Comparison of ENCODE assay signal across 20 cellular contexts in genomic region chr1:30123896-30124295, GRCh38.
"Had no signal": no experiment of that assay in that cellular context is flagged by ENCODE, and none has a peak within 500 bp of the region (broad histone marks: within the 10 kb centered on the region; RNA-seq: fewer than 3 reads in every experiment).

No MANE protein-coding gene starts in this region.

- FAIRE-seq: RCC 7860 had no signal

- DNase-seq: activated CD4-positive, alpha-beta T cell treated with anti-CD3 and anti-CD28 coated beads for 4 hours; activated CD8-positive, alpha-beta memory T cell treated with anti-CD3 and anti-CD28 coated beads, Interleukin-2, amount 50 U/mL, for 4 hours; activated CD8-positive, alpha-beta T cell treated with anti-CD3 and anti-CD28 coated beads for 36 hours; activated gamma-delta T cell treated with Interleukin-2 at 50 U/mL for 16 hours; activated naive CD8-positive, alpha-beta T cell treated with anti-CD3 and anti-CD28 coated beads for 36 hours; activated T-cell treated with anti-CD3 and anti-CD28 coated beads, Interleukin-2, amount 50 U/mL, for 72 hours; brain microvascular endothelial cell; KG1; NCI-H1048; NCI-H146; NCI-H187 treated with DMSO at 0.1 percent for 48 hours; NCI-H2081 treated with DMSO at 0.1 percent for 48 hours; NCI-H446; NCI-H524; PC-3; SIG-M5; T-helper 2 cell; T1000 had no signal

- H3K36me3 ChIP-seq: brain microvascular endothelial cell had no signal

- H3K27me3 ChIP-seq: brain microvascular endothelial cell had no signal

- H3K27ac ChIP-seq: brain microvascular endothelial cell, VCaP had no signal

- ATAC-seq: activated CD8-positive, alpha-beta T cell treated with anti-CD3 and anti-CD28 coated beads for 36 hours; activated T-cell treated with anti-CD3 and anti-CD28 coated beads, Interleukin-2, amount 50 U/mL, for 72 hours; PC-3 had no signal
